16 cellular contexts compared by ENCODE assay signal in the genomic region with DNA sequence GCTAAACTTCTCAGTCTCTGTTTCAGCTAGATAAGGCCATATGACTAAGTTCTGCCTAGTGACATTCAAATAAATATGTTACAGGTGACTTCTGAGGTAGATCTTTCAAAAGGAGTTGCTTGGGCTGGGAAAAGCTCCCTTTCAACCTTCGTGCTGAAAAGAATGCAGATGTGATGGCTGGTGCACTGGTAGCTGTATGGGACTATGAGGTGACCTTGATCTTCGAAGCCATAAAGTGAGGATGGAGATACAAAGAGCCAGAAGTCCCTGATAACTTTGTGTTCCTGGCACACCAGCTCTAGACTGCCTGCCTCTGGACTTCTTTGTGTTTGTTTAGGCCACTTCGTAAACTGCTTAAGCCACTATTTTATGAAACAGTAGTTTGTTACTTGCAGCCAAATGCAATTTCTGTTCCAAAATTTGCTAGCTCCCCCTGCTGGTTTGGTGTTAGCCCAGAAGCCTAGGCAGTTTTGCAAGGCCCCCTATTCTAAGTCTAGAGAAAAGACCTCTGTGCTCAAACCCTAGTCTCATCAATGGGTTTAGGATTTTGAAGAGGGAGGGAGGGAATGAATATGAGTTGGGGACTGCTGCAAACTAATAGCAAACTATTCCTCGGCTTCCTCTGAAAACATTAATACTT. TPM values are rescaled to one million over a fixed set of nuclear protein-coding genes. Genes with fewer than 3 reads are reported as not detected.
A peak's percentile ranks its signal among the peaks of the same experiment; 100 is the strongest.
DNase-seq lines count a peak whose midpoint lies in the region; ATAC-seq and TF ChIP-seq lines count a peak whose summit lies in the region.
"Had no signal": no experiment of that assay in that cellular context is flagged by ENCODE, and none has a peak within 500 bp of the region (broad histone marks: within the 10 kb centered on the region; RNA-seq: fewer than 3 reads in every experiment).

No MANE protein-coding gene starts in this region.

- H3K36me3 Mint-ChIP-seq in activated naive CD4-positive, alpha-beta T cell treated with anti-CD3 and anti-CD28 coated beads, Interleukin-2, amount 10 ng/mL, durations not matched to agents 7 days and 5 days, result no peaks in the 10 kb centered on the region

- H3K4me1 Mint-ChIP-seq in activated naive CD4-positive, alpha-beta T cell treated with anti-CD3 and anti-CD28 coated beads, Interleukin-2, amount 10 ng/mL, durations not matched to agents 7 days and 5 days, result no peaks in the 10 kb centered on the region
- H3K4me1 Mint-ChIP-seq: naive thymus-derived CD8-positive, alpha-beta T cell had no signal

- H4K20me1 ChIP-seq in PC-3 (ENCODE audit: low read length), result no peaks in the 10 kb centered on the region

- no peak overlapping the region for H3K27ac Mint-ChIP-seq in activated naive CD4-positive, alpha-beta T cell treated with anti-CD3 and anti-CD28 coated beads, Interleukin-2, amount 10 ng/mL, durations not matched to agents 7 days and 5 days
- H3K27ac Mint-ChIP-seq: naive thymus-derived CD8-positive, alpha-beta T cell had no signal

- H3K9ac ChIP-seq in PC-3 (ENCODE audit: low read length), result no peak overlapping the region

- no TSS peak for BruUV-seq in PC-3 (replicated peaks; lab: Mats Ljungman, UMichigan)

- no peak overlapping the region for H3K4me2 ChIP-seq in PC-3 (ENCODE audit: low read length)

- DNase-seq in AG10803 (ENCODE audit: low read depth) (no peak), GM12865 (ENCODE audit: low read depth) (peak; percentile 24), PC-3 (peak; percentile 41), epithelial cell of proximal tubule (ENCODE audit: low read depth) (no peak), posterior cingulate gyrus (no peak), NCI-H2196 (lab: John Stamatoyannopoulos, UW; ENCODE audit: unreplicated experiment) (no peak)
- no peak for DNase-seq in activated naive CD4-positive, alpha-beta T cell treated with anti-CD3 and anti-CD28 coated beads, Interleukin-2, amount 10 ng/mL, durations not matched to agents 7 days and 5 days
- DNase-seq: activated T-cell treated with anti-CD3 and anti-CD28 coated beads, Interleukin-2, amount 50 U/mL, for 1 hour; body of pancreas; DMS153; esophagus squamous epithelium; left colon; naive thymus-derived CD8-positive, alpha-beta T cell; NCI-H1694; spleen had no signal

- H3K4me3 ChIP-seq in AG10803 (ENCODE audit: low read length), result no peak overlapping the region
- no peak overlapping the region for H3K4me3 ChIP-seq in GM12865 (ENCODE audit: low read depth, low read length)
- H3K4me3 ChIP-seq in PC-3 (ENCODE audit: low read length), result no peak overlapping the region
- H3K4me3 ChIP-seq in epithelial cell of proximal tubule (ENCODE audit: low read depth, low read length), result no peak overlapping the region
- H3K4me3 ChIP-seq: body of pancreas, esophagus squamous epithelium, spleen had no signal

- intact Hi-C loops in PC-3 (cut with micrococcal nuclease), result no loop called here
- intact Hi-C loops in posterior cingulate gyrus (cut with DNase I), result no loop called here

- H3K4me3 Mint-ChIP-seq in activated naive CD4-positive, alpha-beta T cell treated with anti-CD3 and anti-CD28 coated beads, Interleukin-2, amount 10 ng/mL, durations not matched to agents 7 days and 5 days, result no peak overlapping the region
- H3K4me3 Mint-ChIP-seq: naive thymus-derived CD8-positive, alpha-beta T cell had no signal

- no peaks in the 10 kb centered on the region for H3K36me3 ChIP-seq in PC-3 (ENCODE audit: low read depth, low read length)
- H3K36me3 ChIP-seq: esophagus squamous epithelium, spleen had no signal

- no peaks in the 10 kb centered on the region for H3K4me1 ChIP-seq in PC-3 (ENCODE audit: insufficient read depth, low read length)
- H3K4me1 ChIP-seq: body of pancreas, esophagus squamous epithelium, spleen had no signal

- ATAC-seq in PC-3, result no peak; the same call in 1 of the 2 replicates
- ATAC-seq in GM21529 (IDR thresholded peaks at IDR 0.05; ENCODE audit: unreplicated experiment), result no peak
- ATAC-seq: body of pancreas; left colon; naive thymus-derived CD8-positive, alpha-beta T cell had no signal

- peaks cover 25% of the 10 kb centered on the region for H3K27me3 ChIP-seq in PC-3 (ENCODE audit: low read length)
- H3K27me3 ChIP-seq: body of pancreas, esophagus squamous epithelium had no signal

- peaks cover 2% of the 10 kb centered on the region for H3K9me3 Mint-ChIP-seq in activated naive CD4-positive, alpha-beta T cell treated with anti-CD3 and anti-CD28 coated beads, Interleukin-2, amount 10 ng/mL, durations not matched to agents 7 days and 5 days

- peak; percentile 37 for TF ChIP-seq CTCF in AG10803 (conservative IDR thresholded peaks at IDR 0.05; ENCODE audit: low read length)
- peak; percentile 30 for TF ChIP-seq CTCF in GM12865 (IDR thresholded peaks at IDR 0.05; ENCODE audit: insufficient read depth, low read depth, low read length, missing control alignments)
- peak; percentile 65 for TF ChIP-seq CTCF in PC-3 (conservative IDR thresholded peaks at IDR 0.05; ENCODE audit: low read depth, low read length)
- peak; percentile 39 for TF ChIP-seq CTCF in epithelial cell of proximal tubule (conservative IDR thresholded peaks at IDR 0.05; ENCODE audit: low read depth, low read length)

- peaks cover 4% of the 10 kb centered on the region for H3K27me3 Mint-ChIP-seq in activated naive CD4-positive, alpha-beta T cell treated with anti-CD3 and anti-CD28 coated beads, Interleukin-2, amount 10 ng/mL, durations not matched to agents 7 days and 5 days

- POLR2A ChIA-PET in PC-3 (lab: Charles Lee; ENCODE audit: unreplicated experiment), result no interaction called here

- no peak overlapping the region for H3K27ac ChIP-seq in PC-3 (ENCODE audit: low read length)
- H3K27ac ChIP-seq: esophagus squamous epithelium, spleen had no signal

- H3F3A ChIP-seq in PC-3 (ENCODE audit: low read length, unreplicated experiment), result no peaks in the 10 kb centered on the region

- no peaks in the 10 kb centered on the region for H3K9me3 ChIP-seq in PC-3 (ENCODE audit: low read length)
- H3K9me3 ChIP-seq: body of pancreas, esophagus squamous epithelium had no signal

- H2AFZ ChIP-seq in PC-3 (ENCODE audit: low read length), result no peak overlapping the region

- CTCF ChIA-PET in PC-3 (lab: Charles Lee), result no interaction called here
- CTCF ChIA-PET in activated naive CD4-positive, alpha-beta T cell treated with anti-CD3 and anti-CD28 coated beads, Interleukin-2, amount 10 ng/mL, durations not matched to agents 7 days and 5 days (lab: Charles Lee), result interaction anchor here (1.1 to 1.2 kb wide), 2 partner anchors 30 to 32 kb away, joined by 3 read pairs; no protein-coding TSS in a partner anchor

- H3K9me2 ChIP-seq in PC-3 (replicated peaks; ENCODE audit: low read length), result no peaks in the 10 kb centered on the region

- H3K79me2 ChIP-seq in PC-3 (ENCODE audit: low read length), result no peaks in the 10 kb centered on the region

RNA-seq across cellular contexts. Expression of gene ERCC4, which starts 23.3 kb away (rescaled TPM):
- total RNA-seq in PC-3 (2014; rRNA removed) (3.2 and 4.9 TPM in 2 replicates), epithelial cell of proximal tubule (6.5 and 14.2 TPM in 2 replicates)

Comparison
In these comparisons a context has a peak if more than half of its experiments do, and no peak if none do; other contexts are left out.
1. DNase-seq: peak in GM12865 (single experiment) and PC-3 (single experiment); none in AG10803 (single experiment), epithelial cell of proximal tubule (single experiment), posterior cingulate gyrus (0 of 10), NCI-H2196 (single experiment) and activated naive CD4-positive, alpha-beta T cell treated with anti-CD3 and anti-CD28 coated beads, Interleukin-2, amount 10 ng/mL, durations not matched to agents 7 days and 5 days (single experiment).
2. Peak in every context shown above with its lines, with median percentiles within 50 percentile points of each other: CTCF ChIP-seq.